ENCODE assay signal across 23 cellular contexts in the genomic region with DNA sequence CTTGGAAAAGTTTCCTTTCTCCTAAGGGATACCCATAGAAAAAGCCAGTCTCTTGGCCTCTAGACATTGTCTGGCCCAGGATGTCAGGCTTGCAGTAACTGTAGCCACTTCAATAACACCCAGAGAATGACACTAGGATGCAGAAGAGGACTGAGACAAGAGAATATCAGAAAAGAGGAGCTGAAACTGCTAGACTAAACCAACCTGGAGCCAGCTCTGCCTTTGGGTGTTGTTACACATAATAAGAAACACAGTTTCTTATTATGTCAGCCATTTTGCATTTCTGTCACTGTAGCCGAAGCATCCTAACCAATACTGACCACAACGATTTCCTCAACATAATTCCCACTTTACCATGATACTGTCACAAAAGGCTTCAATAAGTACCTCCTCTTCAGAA.
"Had no signal": no experiment of that assay in that cellular context is flagged by ENCODE, and none has a peak within 500 bp of the region (broad histone marks: within the 10 kb centered on the region; RNA-seq: fewer than 3 reads in every experiment).

No MANE protein-coding gene starts in this region.

- DNase-seq: KBM-7, NCI-H1092, NCI-H1105 treated with DMSO at 0.1 percent for 48 hours, NCI-H1417 treated with DMSO at 0.1 percent for 48 hours, NCI-H146, NCI-H1694 treated with DMSO at 0.1 percent for 48 hours, NCI-H1930, NCI-H2081, NCI-H2107, NCI-H2227 treated with DMSO at 0.1 percent for 48 hours, NCI-H446, NCI-H510A, NCI-H524 treated with DMSO at 0.1 percent for 48 hours, NCI-H69, NCI-H774, PC-3, SHP77, SK-N-SH, T-helper 1 cell, T-helper 17 cell had no signal

- H3K9me3 ChIP-seq: SK-N-SH had no signal

- H3K9ac ChIP-seq: SK-N-SH had no signal

- H3K27ac ChIP-seq: HL-60, RWPE1 had no signal

- H3K4me2 ChIP-seq: SK-N-SH had no signal

- ATAC-seq: Panc1, PC-3, T-helper 17 cell had no signal
